ENCODE assay signal across 1 cellular context in genomic region chrX:132023117-132023895, GRCh38.
TF ChIP-seq lines count a peak whose summit lies in the region.

TSS of gene STK26 (plus strand) at chrX:132023302. CDS start at chrX:132023618, 316 bp downstream.

TF ChIP-seq in K562, 482 proteins besides CTCF, POLR2A, EP300 and RAD21 (continued from another document and continues in another):
- TF ChIP-seq CREB5 (CRISPR knock-in tag; IDR thresholded peaks at IDR 0.05) (no peak), POLR2G (IDR thresholded peaks at IDR 0.05; ENCODE audit: low read depth, low read length) (peak; percentile 99), ZBTB8A (IDR thresholded peaks at IDR 0.05; ENCODE audit: partially characterized antibody) (no peak), MYBL2 (IDR thresholded peaks at IDR 0.05; ENCODE audit: low read depth) (no peak), MYBL2 (CRISPR knock-in tag; IDR thresholded peaks at IDR 0.05; ENCODE audit: borderline replicate concordance) (no peak), BMI1 (IDR thresholded peaks at IDR 0.05; ENCODE audit: low read length) (no peak), ZNF431 (CRISPR knock-in tag; IDR thresholded peaks at IDR 0.05) (no peak), KLF13 (tag; IDR thresholded peaks at IDR 0.05; ENCODE audit: borderline replicate concordance, low read depth) (no peak), ZBTB9 (CRISPR knock-in tag; IDR thresholded peaks at IDR 0.05) (no peak), ZBTB43 (CRISPR knock-in tag; IDR thresholded peaks at IDR 0.05) (no peak), KDM5B (IDR thresholded peaks at IDR 0.05; ENCODE audit: insufficient replicate concordance, low read depth, low read length) (peak; percentile 96), SETDB1 (IDR thresholded peaks at IDR 0.05; ENCODE audit: low read length) (no peak), BRF1 (IDR thresholded peaks at IDR 0.05; ENCODE audit: borderline replicate concordance, extremely low read depth, insufficient read length) (no peak), FOSL1 (tag; conservative IDR thresholded peaks at IDR 0.05) (no peak), BHLHE40 (IDR thresholded peaks at IDR 0.05; ENCODE audit: low read length) (peak; percentile 49), BRD9 (IDR thresholded peaks at IDR 0.05; ENCODE audit: low read depth, partially characterized antibody) (no peak), STAG1 (CRISPR knock-in tag; IDR thresholded peaks at IDR 0.05; ENCODE audit: borderline replicate concordance) (no peak), BRD4 (IDR thresholded peaks at IDR 0.05) (no peak), KLF1 (tag; IDR thresholded peaks at IDR 0.05) (no peak), RFX1 (IDR thresholded peaks at IDR 0.05) (no peak), TEAD2 (tag; IDR thresholded peaks at IDR 0.05) (no peak), NCOA1 (IDR thresholded peaks at IDR 0.05; ENCODE audit: low read depth) (no peak), ZNF592 (IDR thresholded peaks at IDR 0.05) (no peak), C11orf30 (IDR thresholded peaks at IDR 0.05; ENCODE audit: low read depth) (no peak; the same call in 1 of the 2 replicates), HINFP (tag; conservative IDR thresholded peaks at IDR 0.05; ENCODE audit: low read depth) (no peak), CGGBP1 (CRISPR knock-in tag; IDR thresholded peaks at IDR 0.05) (no peak), ZNF407 (IDR thresholded peaks at IDR 0.05; ENCODE audit: low read depth) (no peak), E2F1 (CRISPR knock-in tag; IDR thresholded peaks at IDR 0.05) (no peak), ZNF324 (CRISPR knock-in tag; IDR thresholded peaks at IDR 0.05) (no peak), NR0B1 (IDR thresholded peaks at IDR 0.05; ENCODE audit: partially characterized antibody) (no peak), ZNF778 (CRISPR knock-in tag; IDR thresholded peaks at IDR 0.05) (no peak), BCLAF1 (IDR thresholded peaks at IDR 0.05; ENCODE audit: borderline replicate concordance in 1 of 2, control insufficient read depth in 1 of 2, low read depth in 2 of 2, low read length in 1 of 2) (no peak), PTRF (tag; IDR thresholded peaks at IDR 0.05) (no peak), TAF1 (IDR thresholded peaks at IDR 0.05; ENCODE audit: control insufficient read depth, extremely low read depth, insufficient read depth, low read length, severe bottlenecking) (peak; percentile 73), L3MBTL2 (IDR thresholded peaks at IDR 0.05) (peak; percentile 21; the same call in 1 of the 2 replicates)
